ENCODE assay signal across 8 cellular contexts in genomic region chr12:49365542-49365941, GRCh38. TPM values are rescaled to one million over a fixed set of nuclear protein-coding genes. Genes with fewer than 3 reads are reported as not detected.
DNase-seq lines count a peak whose midpoint lies in the region; ATAC-seq and TF ChIP-seq lines count a peak whose summit lies in the region.

No MANE protein-coding gene starts in this region.

- H4K20me1 ChIP-seq in Karpas-422 (ENCODE audit: insufficient read depth, low read depth, low read length): no peaks in the 10 kb centered on the region; the same call in 1 of the 2 replicates

- H3K9me3 Mint-ChIP-seq in natural killer cell: no peaks in the 10 kb centered on the region

- H3K79me2 ChIP-seq in Karpas-422 (ENCODE audit: low read length): peaks cover 30% of the 10 kb centered on the region

- no peak overlapping the region for H3K27ac ChIP-seq in Karpas-422 (ENCODE audit: low read length)

- H3K4me3 Mint-ChIP-seq in natural killer cell: peak overlapping the region; percentile 84

- H3K9ac ChIP-seq in Karpas-422 (ENCODE audit: low read length): no peak overlapping the region

- H3K4me3 ChIP-seq in Karpas-422 (ENCODE audit: low read length) (no peak overlapping the region), astrocyte of the cerebellum (ENCODE audit: low read depth, low read length) (no peak overlapping the region)

- DNase-seq in Daoy (ENCODE audit: low read depth) (peak; percentile 80), Karpas-422 (no peak), astrocyte of the cerebellum (ENCODE audit: low read depth) (peak; percentile 62), natural killer cell (no peak), RKO (ENCODE audit: low spot score) (no peak)

- ATAC-seq in natural killer cell (no peak), HG03342 (IDR thresholded peaks at IDR 0.05; ENCODE audit: unreplicated experiment) (no peak), GM21529 (IDR thresholded peaks at IDR 0.05; ENCODE audit: unreplicated experiment) (no peak), GM21423 (IDR thresholded peaks at IDR 0.05; ENCODE audit: unreplicated experiment) (no peak)

- H3K27me3 Mint-ChIP-seq in natural killer cell (ENCODE audit: low read depth in 2 of 2): peaks cover 0 to 6% of the 10 kb centered on the region in 2 donors

- in situ Hi-C loops in astrocyte of the cerebellum (cut with HindIII; ENCODE audit: low sequenced_read_pairs): loop anchor here (5.0 kb wide), 3 partner anchors 52 to 142 kb away; partner anchors contain the start of gene TUBA1C

- no peaks in the 10 kb centered on the region for H3K36me3 Mint-ChIP-seq in natural killer cell

- peaks cover 19 to 26% of the 10 kb centered on the region in 2 donors for H3K4me1 Mint-ChIP-seq in natural killer cell

- peaks cover 27% of the 10 kb centered on the region for H3K4me1 ChIP-seq in Karpas-422 (ENCODE audit: low read length)

- no peak overlapping the region for H2AFZ ChIP-seq in Karpas-422 (ENCODE audit: low read length)

- H3K27me3 ChIP-seq in Karpas-422 (ENCODE audit: low read length): no peaks in the 10 kb centered on the region

- no peaks in the 10 kb centered on the region for H3K36me3 ChIP-seq in Karpas-422 (ENCODE audit: insufficient read depth, low read length)

- TF ChIP-seq CTCF in astrocyte of the cerebellum (IDR thresholded peaks at IDR 0.05; ENCODE audit: low read depth, low read length, missing control alignments) (no peak), natural killer cell (IDR thresholded peaks at IDR 0.05) (no peak)

- intact Hi-C loops in natural killer cell (cut with micrococcal nuclease): no loop called here

- peak overlapping the region; percentile 80 for H3K4me2 ChIP-seq in Karpas-422 (ENCODE audit: low read depth, low read length, poor library complexity, severe bottlenecking)

- peak overlapping the region; percentile 78 to 91 for H3K27ac Mint-ChIP-seq in natural killer cell

- H3K9me3 ChIP-seq in Karpas-422 (ENCODE audit: low read length): no peaks in the 10 kb centered on the region

- no peaks in the 10 kb centered on the region for H3K9me2 ChIP-seq in Karpas-422 (replicated peaks; ENCODE audit: insufficient read depth, low read length)

RNA-seq across cellular contexts. Expression of gene SPATS2, which starts 1.7 kb away (rescaled TPM):
- total RNA-seq in Daoy (2014; rRNA removed; shearing (Covaris generic)): 20.9 and 32.3 TPM in 2 replicates
- 43.5 and 50.7 TPM in 2 replicates for total RNA-seq in Karpas-422 (2014; rRNA removed; shearing (Covaris generic); ENCODE audit: low replicate concordance)
- total RNA-seq in natural killer cell: 10 to 100 TPM; 14.6 to 18.4 (median 15.4) TPM

RNA-seq across cellular contexts. Expression of gene DNAJC22, which starts 18.9 kb away (rescaled TPM):
- total RNA-seq in Daoy (2014; rRNA removed; shearing (Covaris generic)): 2.4 and 2.7 TPM in 2 replicates
- total RNA-seq in Karpas-422 (2014; rRNA removed; shearing (Covaris generic); ENCODE audit: low replicate concordance): not detected in 2 replicates
- not detected for total RNA-seq in natural killer cell

RNA-seq across cellular contexts. Expression of gene C1QL4, which starts 28.6 kb away (rescaled TPM):
- 0.06 and 0.80 TPM in 2 replicates for total RNA-seq in Daoy (2014; rRNA removed; shearing (Covaris generic))
- total RNA-seq in Karpas-422 (2014; rRNA removed; shearing (Covaris generic); ENCODE audit: low replicate concordance): not detected in 2 replicates
- not detected for total RNA-seq in natural killer cell

RNA-seq across cellular contexts. Expression of gene TROAP, which starts 42.5 kb away (rescaled TPM):
- 45.5 and 48.3 TPM in 2 replicates for total RNA-seq in Daoy (2014; rRNA removed; shearing (Covaris generic))
- total RNA-seq in Karpas-422 (2014; rRNA removed; shearing (Covaris generic); ENCODE audit: low replicate concordance): 20.2 and 58.2 TPM in 2 replicates
- total RNA-seq in natural killer cell: 1 to 10 TPM in 2 of 3 donors, under 1 TPM in 1; 0.58 to 3.0 (median 2.2) TPM

Comparison
In these comparisons a context has a peak if more than half of its experiments do, and no peak if none do; other contexts are left out.
1. DNase-seq: peak in Daoy (single experiment) and astrocyte of the cerebellum (single experiment); none in Karpas-422 (single experiment), natural killer cell (single experiment) and RKO (single experiment).